In genomic region chr2:230914886-230915285, GRCh38 we compare ENCODE assay signal across 35 cellular contexts. TPM values are rescaled to one million over a fixed set of nuclear protein-coding genes. Genes with fewer than 3 reads are reported as not detected.
DNase-seq lines count a peak whose midpoint lies in the region; ATAC-seq lines count a peak whose summit lies in the region.
"Had no signal": no experiment of that assay in that cellular context is flagged by ENCODE, and none has a peak within 500 bp of the region (broad histone marks: within the 10 kb centered on the region; RNA-seq: fewer than 3 reads in every experiment).

No MANE protein-coding gene starts in this region.

- H3K4me3 Mint-ChIP-seq in activated T-cell treated with anti-CD3 and anti-CD28 coated beads, Interleukin-2, amount 50 U/mL, for 72 hours: no peak overlapping the region
- H3K4me3 Mint-ChIP-seq in CD4-positive, alpha-beta memory T cell: no peak overlapping the region
- H3K4me3 Mint-ChIP-seq: activated CD4-positive, alpha-beta T cell treated with anti-CD3 and anti-CD28 coated beads, Interleukin-2, amount 10 ng/mL, durations not matched to agents 7 days and 5 days; CD4-positive, alpha-beta T cell; naive thymus-derived CD8-positive, alpha-beta T cell; stimulated activated naive B cell treated with anti-CD40 and anti-IgM and Interleukin-4, amounts not matched to agents 10 μg/mL and 1 μg/mL and 100 μg/mL, for 72 hours; type B pancreatic cell had no signal

- H3K4me1 Mint-ChIP-seq in activated T-cell treated with anti-CD3 and anti-CD28 coated beads, Interleukin-2, amount 50 U/mL, for 72 hours (ENCODE audit: low read depth): peaks cover 75% of the 10 kb centered on the region
- H3K4me1 Mint-ChIP-seq in CD4-positive, alpha-beta memory T cell: peaks cover 4 to 14% (median 7%) of the 10 kb centered on the region in 4 donors

- no peak for ATAC-seq in activated T-cell treated with anti-CD3 and anti-CD28 coated beads, Interleukin-2, amount 50 U/mL, for 72 hours (replicated peaks in 1 of 2)
- ATAC-seq in left colon: no peak
- ATAC-seq: body of pancreas; naive thymus-derived CD8-positive, alpha-beta T cell; Panc1 had no signal

- H3K36me3 Mint-ChIP-seq in activated T-cell treated with anti-CD3 and anti-CD28 coated beads, Interleukin-2, amount 50 U/mL, for 72 hours (ENCODE audit: insufficient read depth in 2 of 2): peaks cover 2% of the 10 kb centered on the region in 2 donors
- H3K36me3 Mint-ChIP-seq in CD4-positive, alpha-beta memory T cell: peaks cover 7 to 12% of the 10 kb centered on the region in 2 donors
- H3K36me3 Mint-ChIP-seq: type B pancreatic cell had no signal

- H3K27me3 Mint-ChIP-seq in activated T-cell treated with anti-CD3 and anti-CD28 coated beads, Interleukin-2, amount 50 U/mL, for 72 hours (ENCODE audit: low read depth): peaks cover 46% of the 10 kb centered on the region
- peaks cover 1 to 5% of the 10 kb centered on the region in 2 donors for H3K27me3 Mint-ChIP-seq in CD4-positive, alpha-beta memory T cell
- H3K27me3 Mint-ChIP-seq: CD4-positive, alpha-beta T cell had no signal

- H3K4me3 ChIP-seq in CD4-positive, alpha-beta memory T cell (ENCODE audit: low read length in 2 of 2): no peak overlapping the region
- H3K4me3 ChIP-seq: adrenal gland, body of pancreas, esophagus muscularis mucosa had no signal

- no peak overlapping the region for H3K27ac Mint-ChIP-seq in activated T-cell treated with anti-CD3 and anti-CD28 coated beads, Interleukin-2, amount 50 U/mL, for 72 hours
- no peak overlapping the region for H3K27ac Mint-ChIP-seq in CD4-positive, alpha-beta memory T cell
- H3K27ac Mint-ChIP-seq: activated CD4-positive, alpha-beta T cell treated with anti-CD3 and anti-CD28 coated beads, Interleukin-2, amount 10 ng/mL, durations not matched to agents 7 days and 5 days; CD4-positive, alpha-beta T cell; type B pancreatic cell had no signal

- peak; percentile 16 for DNase-seq in activated T-cell treated with anti-CD3 and anti-CD28 coated beads, Interleukin-2, amount 50 U/mL, for 1 hour
- no peak for DNase-seq in activated T-cell treated with anti-CD3 and anti-CD28 coated beads, Interleukin-2, amount 50 U/mL, for 72 hours
- DNase-seq in activated CD8-positive, alpha-beta memory T cell treated with anti-CD3 and anti-CD28 coated beads for 24 hours: peak; percentile 56
- DNase-seq in left colon: peak; percentile 3 to 18
- DNase-seq in stimulated activated CD8-positive, alpha-beta memory T cell treated with anti-CD3 and anti-CD28 coated beads, Interleukin-4, amount 100 ng/mL, for 48 hours: peak; percentile 24
- no peak for DNase-seq in NCI-H2081 treated with DMSO at 0.1 percent for 48 hours (lab: John Stamatoyannopoulos, UW)
- no peak for DNase-seq in CD4-positive, alpha-beta memory T cell
- no peak for DNase-seq in SIG-M5 (lab: John Stamatoyannopoulos, UW)
- DNase-seq: activated CD4-positive, alpha-beta T cell treated with anti-CD3 and anti-CD28 coated beads, Interleukin-2, amount 10 ng/mL, durations not matched to agents 7 days and 5 days; activated gamma-delta T cell; adrenal gland; AML-193; body of pancreas; cerebellar nuclear complex; DND-41; foreskin fibroblast; naive thymus-derived CD8-positive, alpha-beta T cell; NCI-H1436 treated with DMSO at 0.1 percent for 48 hours; NCI-H2107; NCI-H345; NCI-H748 treated with DMSO at 0.1 percent for 48 hours; occipital lobe; SHP77 treated with DMSO at 0.1 percent for 48 hours; stimulated activated naive B cell treated with anti-CD40 and anti-IgM and Interleukin-4, amounts not matched to agents 10 μg/mL and 1 μg/mL and 100 μg/mL, for 72 hours; substantia nigra; T-helper 9 cell had no signal

- no peak overlapping the region for H3K27ac ChIP-seq in CD4-positive, alpha-beta memory T cell (ENCODE audit: low read depth, low read length)
- H3K27ac ChIP-seq: adrenal gland, body of pancreas, esophagus muscularis mucosa, VCaP had no signal

- no peaks in the 10 kb centered on the region for H3K4me1 ChIP-seq in CD4-positive, alpha-beta memory T cell (ENCODE audit: insufficient read depth, low read length)
- H3K4me1 ChIP-seq: adrenal gland, body of pancreas, esophagus muscularis mucosa had no signal

- intact Hi-C loops in left colon (cut with DNase I, micrococcal nuclease): loop anchor here in 1 of 2 donors (10.0 kb wide), 1 partner anchor 70 kb away; no protein-coding TSS in a partner anchor
- intact Hi-C loops in CD4-positive, alpha-beta memory T cell (cut with micrococcal nuclease): no loop called here

- no peaks in the 10 kb centered on the region for H3K9me3 ChIP-seq in CD4-positive, alpha-beta memory T cell (ENCODE audit: control insufficient read depth in 1 of 2, low read length in 2 of 2)
- H3K9me3 ChIP-seq: adrenal gland, body of pancreas, esophagus muscularis mucosa had no signal

- CTCF ChIA-PET in CD4-positive, alpha-beta memory T cell (lab: Charles Lee; ENCODE audit: partially characterized antibody): interaction anchor here (1.3 to 2.7 kb wide), 2 partner anchors 10 to 72 kb away, joined by 4 to 11 read pairs; no protein-coding TSS in a partner anchor

- POLR2A ChIA-PET in CD4-positive, alpha-beta memory T cell (lab: Charles Lee; ENCODE audit: partially characterized antibody): no interaction called here

- no peaks in the 10 kb centered on the region for H3K36me3 ChIP-seq in CD4-positive, alpha-beta memory T cell (ENCODE audit: insufficient read depth, low read length)
- H3K36me3 ChIP-seq: adrenal gland, esophagus muscularis mucosa had no signal

- H3K9me3 Mint-ChIP-seq in activated T-cell treated with anti-CD3 and anti-CD28 coated beads, Interleukin-2, amount 50 U/mL, for 72 hours: no peaks in the 10 kb centered on the region
- no peaks in the 10 kb centered on the region for H3K9me3 Mint-ChIP-seq in CD4-positive, alpha-beta memory T cell
- H3K9me3 Mint-ChIP-seq: activated CD4-positive, alpha-beta T cell treated with anti-CD3 and anti-CD28 coated beads, Interleukin-2, amount 10 ng/mL, durations not matched to agents 7 days and 5 days; CD4-positive, alpha-beta T cell; naive thymus-derived CD8-positive, alpha-beta T cell; stimulated activated naive B cell treated with anti-CD40 and anti-IgM and Interleukin-4, amounts not matched to agents 10 μg/mL and 1 μg/mL and 100 μg/mL, for 72 hours; type B pancreatic cell had no signal

- no peaks in the 10 kb centered on the region for H3K27me3 ChIP-seq in CD4-positive, alpha-beta memory T cell (ENCODE audit: insufficient read depth, low read length)
- H3K27me3 ChIP-seq: body of pancreas had no signal

RNA-seq across cellular contexts. Expression of gene GPR55, which starts 10.2 kb away (rescaled TPM):
- 1 to 10 TPM; 6.8 to 9.8 TPM for total RNA-seq in activated T-cell treated with anti-CD3 and anti-CD28 coated beads, Interleukin-2, amount 50 U/mL, for 72 hours
- under 1 TPM; 0.34 TPM for total RNA-seq in left colon
- total RNA-seq in CD4-positive, alpha-beta memory T cell: 1 to 10 TPM; 8.1 to 8.3 TPM
- polyA plus RNA-seq in CD4-positive, alpha-beta memory T cell: 1 to 10 TPM in 1 of 2 donors, not detected in 1; 2.4 TPM
- total RNA-seq: body of pancreas, dermis microvascular lymphatic vessel endothelial cell, LHCN-M2, occipital lobe, pulmonary artery endothelial cell had no signal
- polyA plus RNA-seq: keratinocyte had no signal

RNA-seq across cellular contexts. Expression of gene ITM2C, which starts 50.1 kb away (rescaled TPM):
- total RNA-seq in activated T-cell treated with anti-CD3 and anti-CD28 coated beads, Interleukin-2, amount 50 U/mL, for 72 hours: 10 to 100 TPM; 42.8 to 58.7 TPM
- 1,000 to 10,000 TPM; 2,207 to 2,247 TPM for total RNA-seq in left colon
- 10 to 100 TPM; 24.1 to 24.3 TPM for total RNA-seq in CD4-positive, alpha-beta memory T cell
- 10 to 100 TPM; 32.5 to 40.8 TPM for polyA plus RNA-seq in CD4-positive, alpha-beta memory T cell

Comparison
In these comparisons a context has a peak if more than half of its experiments do, and no peak if none do; other contexts are left out.
1. DNase-seq: peak in activated T-cell treated with anti-CD3 and anti-CD28 coated beads, Interleukin-2, amount 50 U/mL, for 1 hour (single experiment), activated CD8-positive, alpha-beta memory T cell treated with anti-CD3 and anti-CD28 coated beads for 24 hours (single experiment), left colon (2 of 2) and stimulated activated CD8-positive, alpha-beta memory T cell treated with anti-CD3 and anti-CD28 coated beads, Interleukin-4, amount 100 ng/mL, for 48 hours (single experiment); none in activated T-cell treated with anti-CD3 and anti-CD28 coated beads, Interleukin-2, amount 50 U/mL, for 72 hours (0 of 2), NCI-H2081 treated with DMSO at 0.1 percent for 48 hours (single experiment), CD4-positive, alpha-beta memory T cell (0 of 5) and SIG-M5 (single experiment).
2. RNA of gene GPR55, which starts 10.2 kb away (total RNA-seq): 6.8 to 9.8 TPM in activated T-cell treated with anti-CD3 and anti-CD28 coated beads, Interleukin-2, amount 50 U/mL, for 72 hours and 8.1 to 8.3 TPM in CD4-positive, alpha-beta memory T cell; 0.34 TPM in left colon; every median in the first group is over 4 times any median in the second.
3. RNA of gene ITM2C, which starts 50.1 kb away (total RNA-seq): 2,207 to 2,247 TPM in left colon; 42.8 to 58.7 TPM in activated T-cell treated with anti-CD3 and anti-CD28 coated beads, Interleukin-2, amount 50 U/mL, for 72 hours and 24.1 to 24.3 TPM in CD4-positive, alpha-beta memory T cell; every median in the first group is over 10 times any median in the second.